In the genomic region with DNA sequence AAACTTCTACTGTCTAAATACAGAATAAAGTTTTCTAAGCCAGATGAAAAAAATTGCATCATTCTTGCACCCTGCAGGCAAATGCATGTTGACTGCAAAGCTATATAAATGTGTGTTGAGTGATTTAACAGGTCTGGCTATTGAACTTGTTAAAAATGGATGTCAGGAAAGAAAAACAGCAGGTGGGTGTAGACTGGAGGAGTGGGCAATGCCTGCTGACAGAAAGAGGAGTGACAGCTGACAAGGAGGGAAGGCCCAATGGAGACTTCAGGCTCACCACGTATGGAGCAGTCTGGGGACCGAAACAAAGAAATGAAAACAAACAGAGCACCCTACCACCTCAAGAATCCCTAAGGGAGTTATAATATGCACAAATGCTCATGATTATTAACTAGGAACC, we compare ENCODE assay signal across 20 cellular contexts.
DNase-seq lines count a peak whose midpoint lies in the region; ATAC-seq, FAIRE-seq and TF ChIP-seq lines count a peak whose summit lies in the region.
"Had no signal": no experiment of that assay in that cellular context is flagged by ENCODE, and none has a peak within 500 bp of the region (broad histone marks: within the 10 kb centered on the region; RNA-seq: fewer than 3 reads in every experiment).

No MANE protein-coding gene starts in this region.

- TF ChIP-seq CTCF in astrocyte (IDR thresholded peaks at IDR 0.05; ENCODE audit: insufficient read depth, low read depth, low read length) (no peak), smooth muscle cell (IDR thresholded peaks at IDR 0.05; ENCODE audit: borderline replicate concordance, insufficient read depth, poor library complexity, severe bottlenecking) (no peak)

- H4K20me1 ChIP-seq in astrocyte (ENCODE audit: insufficient read depth, low read length) (no peaks in the 10 kb centered on the region), smooth muscle cell (ENCODE audit: low read depth) (no peaks in the 10 kb centered on the region)
- H4K20me1 ChIP-seq: BLaER1 had no signal

- H3K14ac ChIP-seq in mesenchymal stem cell (ENCODE audit: low read length in 2 of 2): no peak overlapping the region

- WGBS in mesenchymal stem cell: no CpG with 5 or more reads among the region's 2 CpGs
- 65% methylated on average over 2 of the region's 2 CpGs for WGBS in smooth muscle cell (ENCODE audit: low lambda C conversion rate)

- H3K4me1 ChIP-seq in astrocyte (ENCODE audit: insufficient read depth, low read length) (peaks cover 20% of the 10 kb centered on the region), mesenchymal stem cell (ENCODE audit: control insufficient read depth, insufficient read depth, low read depth, low read length) (no peaks in the 10 kb centered on the region), smooth muscle cell (ENCODE audit: low read depth) (no peaks in the 10 kb centered on the region)
- H3K4me1 ChIP-seq: BLaER1 had no signal

- H2BK15ac ChIP-seq in mesenchymal stem cell (ENCODE audit: low read depth, poor library complexity, severe bottlenecking): no peak overlapping the region

- H2BK120ac ChIP-seq in mesenchymal stem cell (ENCODE audit: low read depth, low read length): no peak overlapping the region

- no peak for ATAC-seq in HG02840 (IDR thresholded peaks at IDR 0.05; ENCODE audit: low FRiP score, unreplicated experiment)

- H3K36me3 ChIP-seq in astrocyte (ENCODE audit: insufficient read depth, low read length): no peaks in the 10 kb centered on the region
- H3K36me3 ChIP-seq in mesenchymal stem cell (ENCODE audit: control insufficient read depth in 1 of 2, insufficient read depth in 2 of 2, low read depth in 1 of 2, low read length in 2 of 2): no peaks in the 10 kb centered on the region
- H3K36me3 ChIP-seq in smooth muscle cell (ENCODE audit: low read depth): no peaks in the 10 kb centered on the region
- H3K36me3 ChIP-seq: BLaER1 had no signal

- H2AK5ac ChIP-seq in mesenchymal stem cell (ENCODE audit: low read length, severe bottlenecking): no peak overlapping the region

- H3K4ac ChIP-seq in mesenchymal stem cell (ENCODE audit: low read depth in 1 of 2, low read length in 2 of 2): peak overlapping the region in 1 of 2 experiments; percentile 11

- H3K4me2 ChIP-seq in astrocyte (ENCODE audit: low read length): no peak overlapping the region
- no peak overlapping the region for H3K4me2 ChIP-seq in mesenchymal stem cell (ENCODE audit: low read length, poor library complexity, severe bottlenecking)
- H3K4me2 ChIP-seq in smooth muscle cell: no peak overlapping the region
- H3K4me2 ChIP-seq: BLaER1, KMS-11 had no signal

- no peaks in the 10 kb centered on the region for H3K27me3 Mint-ChIP-seq in astrocyte (ENCODE audit: low read depth, unreplicated experiment)
- H3K27me3 Mint-ChIP-seq in activated T-helper 1 cell treated with anti-CD3 and anti-CD28 coated beads, Interleukin-12 subunit alpha, Interleukin-12 subunit beta, Interleukin-2, Interleukin-4 antibody, amounts not matched to agents 30 ng/mL and 10 ng/mL and 1 ng/mL, durations not matched to agents 14 hours and 24 hours and 36 hours (ENCODE audit: insufficient read depth): no peaks in the 10 kb centered on the region

- H3K27ac Mint-ChIP-seq in astrocyte (ENCODE audit: unreplicated experiment): peak overlapping the region; percentile 92
- no peak overlapping the region for H3K27ac Mint-ChIP-seq in activated T-helper 1 cell treated with anti-CD3 and anti-CD28 coated beads, Interleukin-12 subunit alpha, Interleukin-12 subunit beta, Interleukin-2, Interleukin-4 antibody, amounts not matched to agents 30 ng/mL and 10 ng/mL and 1 ng/mL, durations not matched to agents 14 hours and 24 hours and 36 hours
- H3K27ac Mint-ChIP-seq: CD4-positive, alpha-beta T cell had no signal

- peaks cover 3% of the 10 kb centered on the region for H3F3A ChIP-seq in smooth muscle cell (ENCODE audit: low read depth)

- H4K91ac ChIP-seq in mesenchymal stem cell (ENCODE audit: low read length): no peak overlapping the region

- no peaks in the 10 kb centered on the region for H3K79me1 ChIP-seq in mesenchymal stem cell (replicated peaks; ENCODE audit: low read length, poor library complexity, severe bottlenecking)

- H2AFZ ChIP-seq in astrocyte (ENCODE audit: low read depth, low read length): no peak overlapping the region
- no peak overlapping the region for H2AFZ ChIP-seq in mesenchymal stem cell (ENCODE audit: low read depth, low read length)
- H2AFZ ChIP-seq in smooth muscle cell (ENCODE audit: low read depth): no peak overlapping the region

- peaks cover 1% of the 10 kb centered on the region for H3K9me3 Mint-ChIP-seq in astrocyte (ENCODE audit: unreplicated experiment)
- no peaks in the 10 kb centered on the region for H3K9me3 Mint-ChIP-seq in activated T-helper 1 cell treated with anti-CD3 and anti-CD28 coated beads, Interleukin-12 subunit alpha, Interleukin-12 subunit beta, Interleukin-2, Interleukin-4 antibody, amounts not matched to agents 30 ng/mL and 10 ng/mL and 1 ng/mL, durations not matched to agents 14 hours and 24 hours and 36 hours

- H3K4me1 Mint-ChIP-seq in astrocyte (ENCODE audit: low read depth, unreplicated experiment): peaks cover 34% of the 10 kb centered on the region
- H3K4me1 Mint-ChIP-seq in activated T-helper 1 cell treated with anti-CD3 and anti-CD28 coated beads, Interleukin-12 subunit alpha, Interleukin-12 subunit beta, Interleukin-2, Interleukin-4 antibody, amounts not matched to agents 30 ng/mL and 10 ng/mL and 1 ng/mL, durations not matched to agents 14 hours and 24 hours and 36 hours (ENCODE audit: low read depth): no peaks in the 10 kb centered on the region

- H3K79me2 ChIP-seq in astrocyte (ENCODE audit: insufficient read depth, low read length) (no peaks in the 10 kb centered on the region), smooth muscle cell (ENCODE audit: low read depth) (no peaks in the 10 kb centered on the region)

- peaks cover 2% of the 10 kb centered on the region for H3K36me3 Mint-ChIP-seq in astrocyte (ENCODE audit: low read depth, unreplicated experiment)
- no peaks in the 10 kb centered on the region for H3K36me3 Mint-ChIP-seq in activated T-helper 1 cell treated with anti-CD3 and anti-CD28 coated beads, Interleukin-12 subunit alpha, Interleukin-12 subunit beta, Interleukin-2, Interleukin-4 antibody, amounts not matched to agents 30 ng/mL and 10 ng/mL and 1 ng/mL, durations not matched to agents 14 hours and 24 hours and 36 hours (ENCODE audit: low read depth)

- peak; percentile 52 for DNase-seq in NCI-H69 (lab: John Stamatoyannopoulos, UW)
- DNase-seq in astrocyte (ENCODE audit: low read depth): no peak
- no peak for DNase-seq in mesenchymal stem cell
- no peak for DNase-seq in smooth muscle cell (lab: John Stamatoyannopoulos, UW; ENCODE audit: unreplicated experiment)
- DNase-seq in NCI-H146 (lab: John Stamatoyannopoulos, UW): no peak
- DNase-seq in activated T-helper 1 cell treated with anti-CD3 and anti-CD28 coated beads, Interleukin-12 subunit alpha, Interleukin-12 subunit beta, Interleukin-2, Interleukin-4 antibody, amounts not matched to agents 30 ng/mL and 10 ng/mL and 1 ng/mL, durations not matched to agents 14 hours and 24 hours and 36 hours (ENCODE audit: low spot score): no peak
- DNase-seq: ACHN; CD4-positive, alpha-beta T cell; COR-L47; DMS79 treated with DMSO at 0.1 percent for 48 hours; H7; NCI-H1092 treated with DMSO at 0.1 percent for 48 hours; NCI-H1436 treated with DMSO at 0.1 percent for 48 hours; NCI-H2029; NCI-H446; NCI-H526; Right ventricle myocardium superior had no signal

- no peak overlapping the region for H2BK5ac ChIP-seq in mesenchymal stem cell (ENCODE audit: low read depth, low read length, poor library complexity, severe bottlenecking)

- H3K9ac ChIP-seq in astrocyte (ENCODE audit: low read length): no peak overlapping the region
- no peak overlapping the region for H3K9ac ChIP-seq in mesenchymal stem cell (ENCODE audit: low read length)
- no peak overlapping the region for H3K9ac ChIP-seq in smooth muscle cell (ENCODE audit: low read depth)
- H3K9ac ChIP-seq: BLaER1, KMS-11 had no signal

- H3K27me3 ChIP-seq in astrocyte (ENCODE audit: insufficient read depth, low read length): no peaks in the 10 kb centered on the region
- no peaks in the 10 kb centered on the region for H3K27me3 ChIP-seq in mesenchymal stem cell (ENCODE audit: control insufficient read depth in 1 of 2, insufficient read depth in 1 of 2, low read length in 2 of 2)
- no peaks in the 10 kb centered on the region for H3K27me3 ChIP-seq in smooth muscle cell (ENCODE audit: low read depth)
- H3K27me3 ChIP-seq: BLaER1 had no signal

- H3K27ac ChIP-seq in astrocyte (ENCODE audit: low read depth, low read length): no peak overlapping the region
- H3K27ac ChIP-seq in mesenchymal stem cell (ENCODE audit: low read length, poor library complexity, severe bottlenecking): no peak overlapping the region
- H3K27ac ChIP-seq in smooth muscle cell (ENCODE audit: low read depth): peak overlapping the region; percentile 65
- H3K27ac ChIP-seq: BLaER1, KMS-11 had no signal

- intact Hi-C loops in activated T-helper 1 cell treated with anti-CD3 and anti-CD28 coated beads, Interleukin-12 subunit alpha, Interleukin-12 subunit beta, Interleukin-2, Interleukin-4 antibody, amounts not matched to agents 30 ng/mL and 10 ng/mL and 1 ng/mL, durations not matched to agents 14 hours and 24 hours and 36 hours (cut with micrococcal nuclease): no loop called here

- no peak overlapping the region for H4K8ac ChIP-seq in mesenchymal stem cell (ENCODE audit: low read length)

- no peak overlapping the region for H3K4me3 Mint-ChIP-seq in astrocyte (ENCODE audit: unreplicated experiment)
- H3K4me3 Mint-ChIP-seq in activated T-helper 1 cell treated with anti-CD3 and anti-CD28 coated beads, Interleukin-12 subunit alpha, Interleukin-12 subunit beta, Interleukin-2, Interleukin-4 antibody, amounts not matched to agents 30 ng/mL and 10 ng/mL and 1 ng/mL, durations not matched to agents 14 hours and 24 hours and 36 hours: no peak overlapping the region
- H3K4me3 Mint-ChIP-seq: CD4-positive, alpha-beta T cell had no signal

- H3K9me3 ChIP-seq in astrocyte (ENCODE audit: insufficient read depth, low read depth, low read length) (no peaks in the 10 kb centered on the region), mesenchymal stem cell (ENCODE audit: control insufficient read depth, low read length) (no peaks in the 10 kb centered on the region), smooth muscle cell (replicated peaks; ENCODE audit: low read depth) (no peaks in the 10 kb centered on the region)
- H3K9me3 ChIP-seq: BLaER1 had no signal

- peak overlapping the region; percentile 7 to 33 for H2BK12ac ChIP-seq in mesenchymal stem cell (ENCODE audit: low read length in 2 of 2)

- no peak overlapping the region for H3K4me3 ChIP-seq in astrocyte (ENCODE audit: insufficient read depth, low read depth, low read length)
- no peak overlapping the region for H3K4me3 ChIP-seq in mesenchymal stem cell (ENCODE audit: insufficient read depth in 1 of 2, low read depth in 1 of 2, low read length in 2 of 2)
- H3K4me3 ChIP-seq in smooth muscle cell: no peak overlapping the region
- H3K4me3 ChIP-seq: BLaER1 had no signal

- no peak for FAIRE-seq in astrocyte (lab: Jason Lieb, UNC)

- peak overlapping the region in 1 of 2 experiments; percentile 67 for H3K18ac ChIP-seq in mesenchymal stem cell (ENCODE audit: low read depth in 1 of 2, low read length in 2 of 2)

- no peak overlapping the region for H3K23ac ChIP-seq in mesenchymal stem cell (ENCODE audit: low read length in 2 of 2)
